ENCODE assay signal across 12 cellular contexts in the genomic region with DNA sequence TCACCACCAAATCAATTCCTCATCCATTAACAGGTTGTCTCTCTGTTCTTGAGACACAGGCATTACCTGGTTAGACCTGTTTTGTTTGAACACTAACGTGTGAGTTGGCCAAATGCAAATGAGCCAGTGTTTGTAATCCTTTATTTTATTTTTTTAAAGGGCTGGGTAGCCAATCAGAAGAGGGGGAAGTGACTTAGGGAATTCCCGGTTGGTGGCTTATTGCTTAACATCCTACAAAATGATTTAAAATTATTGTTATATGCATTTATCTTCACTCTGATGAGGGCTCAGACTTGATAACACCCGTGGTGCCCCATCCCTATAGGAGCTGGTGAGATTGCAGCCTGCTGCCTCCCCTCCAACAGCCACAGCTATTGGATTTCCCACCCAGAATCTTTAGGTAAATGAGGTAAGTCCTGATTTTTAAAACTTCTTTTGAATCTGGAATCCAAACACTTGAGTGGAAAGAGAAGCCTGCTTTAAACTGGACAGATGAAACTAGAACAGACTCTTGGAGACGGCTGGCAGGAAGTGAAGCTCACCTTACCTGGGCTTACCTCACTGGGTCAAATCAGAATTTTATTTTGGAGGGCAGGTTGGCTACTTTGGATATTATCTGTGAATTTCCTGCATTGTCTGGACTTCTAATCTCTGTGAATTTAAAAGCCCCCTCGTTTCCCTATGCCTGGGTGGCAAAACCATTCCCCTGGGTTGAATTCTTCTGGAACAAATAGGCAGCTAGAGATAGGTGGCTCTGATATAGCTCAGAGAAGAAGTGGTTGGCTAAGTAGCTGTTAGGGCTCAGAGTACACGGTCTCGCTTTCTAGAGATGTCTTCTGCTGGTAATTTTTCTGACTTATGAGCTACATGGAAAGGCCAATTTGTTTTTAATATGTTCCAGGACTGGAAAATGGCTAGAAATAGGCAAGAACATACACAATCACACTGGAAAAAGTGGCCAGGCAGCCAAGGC. TPM values are rescaled to one million over a fixed set of nuclear protein-coding genes. Genes with fewer than 3 reads are reported as not detected.
A peak's percentile ranks its signal among the peaks of the same experiment; 100 is the strongest.
DNase-seq lines count a peak whose midpoint lies in the region; ATAC-seq, FAIRE-seq and TF ChIP-seq lines count a peak whose summit lies in the region.
"Had no signal": no experiment of that assay in that cellular context is flagged by ENCODE, and none has a peak within 500 bp of the region (broad histone marks: within the 10 kb centered on the region; RNA-seq: fewer than 3 reads in every experiment).

EHF (plus strand) TSS at position 274 of the 973 bp plus-strand sequence. CDS start 21,538 bp downstream, outside the sequence.

- H3K4me2 ChIP-seq in HCT116 (ENCODE audit: low read length) (peak within 1 kb of the TSS; percentile 37), K562 (ENCODE audit: insufficient read depth, low read length) (no peak within 1 kb of the TSS), smooth muscle cell (no peak within 1 kb of the TSS)
- H3K4me2 ChIP-seq: SK-N-SH had no signal

- intact Hi-C loops in HCT116 (cut with micrococcal nuclease): no loop called here
- intact Hi-C loops in K562 (cut with micrococcal nuclease): no loop called here
- intact Hi-C loops in uterus (cut with DNase I; ENCODE audit: low total_unique reads): no loop called here
- intact Hi-C loops in sciatic nerve (cut with DNase I): no loop called here

- POLR2A ChIA-PET in HCT116 (lab: Charles Lee) (interaction anchor here (0.7 to 1.6 kb wide), 5 partner anchors 12 to 34 kb away, joined by 3 to 6 read pairs (median 4); no protein-coding TSS in a partner anchor), K562 (lab: Yijun Ruan, JAX) (interaction anchor here (0.6 to 1.5 kb wide), 4 partner anchors 13 to 519 kb away, joined by 3 to 5 read pairs (median 4); no protein-coding TSS in a partner anchor)

- 47% methylated on average over 7 of the region's 7 CpGs for WGBS in K562 (ENCODE audit: insufficient coverage, low coverage, missing lambda C conversion rate)
- 76% methylated on average over 7 of the region's 7 CpGs for WGBS in smooth muscle cell (ENCODE audit: low lambda C conversion rate)

- BruUV-seq in HCT116 (replicated peaks; lab: Mats Ljungman, UMichigan) (no TSS peak), K562 (replicated peaks; lab: Mats Ljungman, UMichigan) (no TSS peak)

- TF ChIP-seq RAD21 in HCT116 (IDR thresholded peaks at IDR 0.05; ENCODE audit: low read depth) (no peak), K562 (CRISPR knock-in tag; conservative IDR thresholded peaks at IDR 0.05 in 1 of 2, IDR thresholded peaks at IDR 0.05 in 1 of 2) (no peak)

- H3K4me1 ChIP-seq in HCT116 (ENCODE audit: control insufficient read depth in 1 of 2, insufficient read depth in 2 of 2, low read length in 2 of 2): peaks cover 4 to 62% of the 10 kb centered on the region in 2 experiments; a peak in 3 of 4 replicates
- peaks cover 3 to 40% of the 10 kb centered on the region in 2 experiments; a peak in 4 of 5 replicates for H3K4me1 ChIP-seq in K562 (replicated peaks in 1 of 2; ENCODE audit: control insufficient read depth in 2 of 2, insufficient read depth in 2 of 2, low read length in 2 of 2)
- no peaks in the 10 kb centered on the region for H3K4me1 ChIP-seq in smooth muscle cell (ENCODE audit: low read depth)
- no peaks in the 10 kb centered on the region for H3K4me1 ChIP-seq in uterus

- no peak for FAIRE-seq in K562 (lab: Jason Lieb, UNC)

- no peaks in the 10 kb centered on the region for H3K9me2 ChIP-seq in HCT116 (ENCODE audit: insufficient read depth)
- H3K9me2 ChIP-seq: SK-N-SH had no signal

- no peak for TF ChIP-seq CTCF in HCT116 (IDR thresholded peaks at IDR 0.05 in 2 of 3, conservative IDR thresholded peaks at IDR 0.05 in 1 of 3; ENCODE audit: borderline replicate concordance in 1 of 3, insufficient read depth in 1 of 3, low read depth in 2 of 3, low read length in 2 of 3)
- TF ChIP-seq CTCF in K562 (IDR thresholded peaks at IDR 0.05 in 2 of 3, conservative IDR thresholded peaks at IDR 0.05 in 1 of 3; ENCODE audit: insufficient read depth in 2 of 3, low read depth in 1 of 3, low read length in 3 of 3): no peak
- no peak for TF ChIP-seq CTCF in smooth muscle cell (IDR thresholded peaks at IDR 0.05; ENCODE audit: borderline replicate concordance, insufficient read depth, poor library complexity, severe bottlenecking)
- TF ChIP-seq CTCF in uterus (IDR thresholded peaks at IDR 0.05): no peak

- H3K27ac ChIP-seq in HCT116 (ENCODE audit: low read depth, low read length): no peak within 1 kb of the TSS
- H3K27ac ChIP-seq in K562 (ENCODE audit: extremely low read depth, low read depth, low read length): no peak within 1 kb of the TSS
- H3K27ac ChIP-seq in smooth muscle cell (ENCODE audit: low read depth): peak within 1 kb of the TSS; percentile 40
- no peak within 1 kb of the TSS for H3K27ac ChIP-seq in uterus

- H3F3A ChIP-seq in smooth muscle cell (ENCODE audit: low read depth): no peaks in the 10 kb centered on the region

- H3K9me3 ChIP-seq in HCT116 (ENCODE audit: control insufficient read depth in 1 of 2, insufficient read depth in 1 of 2, low read depth in 1 of 2, low read length in 2 of 2) (no peaks in the 10 kb centered on the region), K562 (replicated peaks; ENCODE audit: control insufficient read depth, insufficient read depth, low read depth, low read length) (no peaks in the 10 kb centered on the region), smooth muscle cell (replicated peaks; ENCODE audit: low read depth) (no peaks in the 10 kb centered on the region), uterus (no peaks in the 10 kb centered on the region)
- H3K9me3 ChIP-seq: SK-N-SH had no signal

- H3K9ac ChIP-seq in HCT116 (ENCODE audit: low read length) (0 out of 2 replicates have a peak within 1 kb of the TSS, but pooled peaks have one; percentile 8), K562 (ENCODE audit: insufficient read depth in 1 of 2, low read depth in 2 of 2, low read length in 2 of 2) (no peak within 1 kb of the TSS), smooth muscle cell (ENCODE audit: low read depth) (peak within 1 kb of the TSS; percentile 23)
- H3K9ac ChIP-seq: SK-N-SH had no signal

- no peaks in the 10 kb centered on the region for H4K20me1 ChIP-seq in HCT116 (ENCODE audit: insufficient read depth)
- no peaks in the 10 kb centered on the region for H4K20me1 ChIP-seq in K562 (replicated peaks; ENCODE audit: control insufficient read depth, insufficient read depth, low read length)
- no peaks in the 10 kb centered on the region for H4K20me1 ChIP-seq in smooth muscle cell (ENCODE audit: low read depth)

- CTCF ChIA-PET in HCT116 (lab: Charles Lee) (no interaction called here), K562 (lab: Yijun Ruan, JAX; ENCODE audit: low intra/inter-chr PET ratio) (no interaction called here)

- RAD21 ChIA-PET in HCT116 (lab: Charles Lee; ENCODE audit: low non-redundant PET in 1 of 2, low total read pairs in 2 of 2, uncharacterized antibody in 2 of 2, unreplicated experiment in 2 of 2): no interaction called here

- no peak within 1 kb of the TSS for H3K4me3 ChIP-seq in HCT116 (replicated peaks in 1 of 2; ENCODE audit: low read depth in 1 of 2, low read length in 2 of 2)
- no peak within 1 kb of the TSS for H3K4me3 ChIP-seq in K562
- no peak within 1 kb of the TSS for H3K4me3 ChIP-seq in smooth muscle cell
- no peak within 1 kb of the TSS for H3K4me3 ChIP-seq in uterus

- no peaks in the 10 kb centered on the region for H3K27me3 ChIP-seq in HCT116 (ENCODE audit: insufficient read depth, low read length)
- H3K27me3 ChIP-seq in K562 (ENCODE audit: control insufficient read depth in 2 of 2, insufficient read depth in 2 of 2, low read length in 2 of 2): no peaks in the 10 kb centered on the region
- H3K27me3 ChIP-seq in smooth muscle cell (ENCODE audit: low read depth): no peaks in the 10 kb centered on the region
- H3K27me3 ChIP-seq in uterus: no peaks in the 10 kb centered on the region

- ATAC-seq in HCT116 (no peak), K562 (no peak), sciatic nerve (no peak)

- TF ChIP-seq POLR2A in HCT116 (IDR thresholded peaks at IDR 0.05; ENCODE audit: borderline replicate concordance, extremely low read depth, insufficient read depth, insufficient read length) (no peak), K562 (conservative IDR thresholded peaks at IDR 0.05) (no peak), uterus (IDR thresholded peaks at IDR 0.05) (peak in 1 of 2 donors; percentile 18)

- H2AFZ ChIP-seq in HCT116 (ENCODE audit: low read depth, low read length, poor library complexity, severe bottlenecking): peak within 1 kb of the TSS; percentile 60
- peak within 1 kb of the TSS; percentile 64; the same call in 1 of the 2 replicates for H2AFZ ChIP-seq in K562 (ENCODE audit: low read depth, low read length)
- peak within 1 kb of the TSS; percentile 5 for H2AFZ ChIP-seq in smooth muscle cell (ENCODE audit: low read depth)

- no peaks in the 10 kb centered on the region for H3K9me1 ChIP-seq in K562 (ENCODE audit: control insufficient read depth, insufficient read depth, low read length)

- H3K79me2 ChIP-seq in HCT116 (ENCODE audit: insufficient read depth, low read length) (peaks cover 19% of the 10 kb centered on the region), K562 (ENCODE audit: control insufficient read depth, insufficient read depth, low read length) (no peaks in the 10 kb centered on the region), smooth muscle cell (ENCODE audit: low read depth) (no peaks in the 10 kb centered on the region)

- no peak for TF ChIP-seq EP300 in K562 (IDR thresholded peaks at IDR 0.05; ENCODE audit: low read length)

- in situ Hi-C loops in K562 (cut with MboI): no loop called here

- H3K36me3 ChIP-seq in HCT116 (ENCODE audit: control insufficient read depth in 1 of 2, insufficient read depth in 2 of 2, low read length in 2 of 2) (no peaks in the 10 kb centered on the region), K562 (ENCODE audit: control insufficient read depth, insufficient read depth, low read length) (no peaks in the 10 kb centered on the region), smooth muscle cell (ENCODE audit: low read depth) (no peaks in the 10 kb centered on the region), uterus (no peaks in the 10 kb centered on the region)

- DNase-seq in HCT116 (ENCODE audit: low read depth, low spot score) (no peak), K562 (ENCODE audit: extremely low read depth in 1 of 4, low spot score in 3 of 4) (no peak), left kidney (ENCODE audit: low read depth, low spot score) (peak; percentile 35), smooth muscle cell (lab: John Stamatoyannopoulos, UW; ENCODE audit: unreplicated experiment) (no peak), medulla oblongata (ENCODE audit: extremely low spot score) (no peak), uterus (no peak), sciatic nerve (ENCODE audit: low spot score) (no peak)
- DNase-seq in activated CD8-positive, alpha-beta memory T cell treated with anti-CD3 and anti-CD28 coated beads, Interleukin-2, amount 50 U/mL, for 4 hours: no peak
- DNase-seq: effector CD8-positive, alpha-beta T cell; glutamatergic neuron; NCI-H524 treated with DMSO at 0.1 percent for 48 hours; SK-N-SH had no signal

RNA-seq across cellular contexts. Expression of gene EHF, which starts in this region (rescaled TPM):
- total RNA-seq in HCT116 (2021; ENCODE audit: unreplicated experiment): 51.5 TPM
- polyA plus RNA-seq in HCT116 (2012): 58.5 and 60.4 TPM in 2 replicates
- not detected in 2 replicates for total RNA-seq in K562 (2011; cell fraction: chromatin; rRNA removed; ENCODE audit: low replicate concordance)
- not detected in 2 replicates for total RNA-seq in K562 (2011; cell fraction: nucleolus; rRNA removed)
- not detected in 2 replicates for total RNA-seq in K562 (2011; cell fraction: nucleoplasm; rRNA removed)
- total RNA-seq in K562 (2014; rRNA removed): 0.20 and 0.54 TPM in 2 replicates
- total RNA-seq in K562 (2014; rRNA removed; fragmentation: Illumina TruSeq; extraction: Trizol): 0.41 and 0.47 TPM in 2 replicates
- 0.34 and 0.40 TPM in 2 replicates for total RNA-seq in K562 (2015; rRNA removed; fragmentation: Illumina TruSeq; extraction: Trizol)
- 0.38 and 0.76 TPM in 2 replicates for total RNA-seq in K562 (2021)
- 0.03 and 0.04 TPM in 2 replicates for polyA plus RNA-seq in K562 (2011; rRNA removed)
- polyA plus RNA-seq in K562 (2011; cell fraction: cytosol; rRNA removed): 0.13 TPM in 1 of 2 replicates, not detected in the other
- polyA plus RNA-seq in K562 (2011; cell fraction: nucleus; rRNA removed): not detected in 2 replicates
- 0.17 and 0.37 TPM in 2 replicates for polyA plus RNA-seq in K562 (2012)
- polyA plus RNA-seq in K562 (2014; fragmentation: Illumina TruSeq; extraction: Trizol): 0.24 TPM in 1 of 2 replicates, not detected in the other
- polyA plus RNA-seq in K562 (2014; fragmentation: Nextera tagmentation; extraction: Ambion mirVana): under 1 TPM; 0.24 to 0.37 TPM
- polyA plus RNA-seq in K562 (2014; rRNA removed): 0.04 TPM in 1 of 2 replicates, not detected in the other
- 0.11 and 0.36 TPM in 2 replicates for polyA minus RNA-seq in K562 (2011; rRNA and poly(A)+ RNA removed)
- polyA minus RNA-seq in K562 (2011; cell fraction: cytosol; rRNA and poly(A)+ RNA removed): not detected in 2 replicates
- not detected in 2 replicates for polyA minus RNA-seq in K562 (2011; cell fraction: nucleus; rRNA and poly(A)+ RNA removed)
- total RNA-seq in smooth muscle cell: 0.63 and 1.7 TPM in 2 replicates
- 0.63 and 1.0 TPM in 2 replicates for polyA plus RNA-seq in smooth muscle cell
- 10 to 100 TPM in 1 of 4 donors, 1 to 10 TPM in 2, under 1 TPM in 1; 0.59 to 98.7 (median 1.6) TPM for total RNA-seq in uterus
- total RNA-seq in sciatic nerve: 0.18 TPM
- polyA plus RNA-seq: SK-N-SH had no signal

Comparison
In these comparisons a context has a peak if more than half of its experiments do, and no peak if none do; other contexts are left out.
1. H2AFZ ChIP-seq: peak in every context shown above with its lines; median percentile 64 in K562; 60 in HCT116; 5 in smooth muscle cell.
2. H3K9ac ChIP-seq: peak in HCT116 (single experiment) and smooth muscle cell (single experiment); none in K562 (0 of 2).